21 cellular contexts compared by ENCODE assay signal in the genomic region with DNA sequence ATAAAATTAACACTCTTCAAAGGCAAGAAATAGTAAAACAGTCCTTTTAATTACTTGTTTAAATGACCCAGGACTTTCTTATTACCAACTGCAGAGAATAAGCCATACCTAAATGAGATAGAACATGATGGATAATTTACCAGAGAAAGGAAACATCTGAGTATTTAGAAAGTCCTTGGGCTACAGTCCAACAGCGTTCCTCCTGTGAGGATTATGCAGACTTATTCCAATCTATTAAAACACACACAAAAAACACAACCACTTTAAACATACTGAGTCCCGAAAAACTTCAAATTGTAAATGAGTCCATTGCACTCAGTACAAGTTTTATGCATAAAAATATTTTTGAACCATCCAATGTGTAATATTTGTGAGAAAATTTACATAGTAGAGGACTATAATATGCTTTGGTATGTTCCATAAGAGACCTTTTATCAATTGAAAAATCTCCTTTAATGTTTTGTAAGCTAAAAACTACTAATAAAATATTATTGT.
DNase-seq lines count a peak whose midpoint lies in the region; FAIRE-seq and TF ChIP-seq lines count a peak whose summit lies in the region.
"Had no signal": no experiment of that assay in that cellular context is flagged by ENCODE, and none has a peak within 500 bp of the region (broad histone marks: within the 10 kb centered on the region; RNA-seq: fewer than 3 reads in every experiment).

No MANE protein-coding gene starts in this region.

- H3K4me1 Mint-ChIP-seq in activated CD4-positive, alpha-beta memory T cell treated with anti-CD3 and anti-CD28 coated beads for 36 hours (ENCODE audit: low read depth) = peaks cover 15% of the 10 kb centered on the region
- H3K4me1 Mint-ChIP-seq: B cell had no signal

- DNase-seq in D721Med (ENCODE audit: insufficient read length, low spot score) = no peak
- DNase-seq in amniotic epithelial cell (ENCODE audit: low read depth) = peak; percentile 24
- DNase-seq in ovary = peak in 3 of 5 donors; percentile 31 to 39 (median 35)
- DNase-seq in testis = peak; percentile 73
- DNase-seq in NCI-H748 treated with DMSO at 0.1 percent for 48 hours (lab: John Stamatoyannopoulos, UW) = no peak
- no peak for DNase-seq in Ammon's horn (ENCODE audit: low spot score)
- DNase-seq in activated CD4-positive, alpha-beta memory T cell treated with anti-CD3 and anti-CD28 coated beads for 36 hours = no peak
- DNase-seq: 8988T; ACHN; C1 segment of cervical spinal cord; Calu3; CD4-positive, alpha-beta T cell; DMS153; DMS79 treated with DMSO at 0.1 percent for 48 hours; EL; H7; IMR-90 had no signal

- H3K27me3 ChIP-seq in ovary (no peaks in the 10 kb centered on the region), testis (no peaks in the 10 kb centered on the region)

- H3K4me3 ChIP-seq in ovary (no peak overlapping the region), testis (no peak overlapping the region)
- H3K4me3 ChIP-seq: GM23338 had no signal

- H3K9me3 ChIP-seq in ovary (no peaks in the 10 kb centered on the region), testis (no peaks in the 10 kb centered on the region)

- 2 to 9% (median 5%) methylated on average over 2 of the region's 2 CpGs for WGBS in ovary, 3 donors
- WGBS in testis, 2 donors = 31 to 40% methylated on average over 2 of the region's 2 CpGs

- POLR2A ChIA-PET in activated CD4-positive, alpha-beta memory T cell treated with anti-CD3 and anti-CD28 coated beads for 36 hours (lab: Charles Lee) = no interaction called here

- no peaks in the 10 kb centered on the region for H3K9me3 Mint-ChIP-seq in activated CD4-positive, alpha-beta memory T cell treated with anti-CD3 and anti-CD28 coated beads for 36 hours
- H3K9me3 Mint-ChIP-seq: CD4-positive, alpha-beta T cell; GM23338 had no signal

- no peak overlapping the region for H3K27ac Mint-ChIP-seq in activated CD4-positive, alpha-beta memory T cell treated with anti-CD3 and anti-CD28 coated beads for 36 hours
- H3K27ac Mint-ChIP-seq: B cell; CD4-positive, alpha-beta T cell; GM23338 had no signal

- intact Hi-C loops in ovary (cut with DNase I) = no loop called here
- intact Hi-C loops in testis (cut with DNase I; ENCODE audit: low total_unique reads) = no loop called here
- intact Hi-C loops in activated CD4-positive, alpha-beta memory T cell treated with anti-CD3 and anti-CD28 coated beads for 36 hours (cut with micrococcal nuclease) = no loop called here

- TF ChIP-seq CTCF in D721Med (IDR thresholded peaks at IDR 0.05; ENCODE audit: insufficient read depth, missing control alignments) = no peak
- TF ChIP-seq CTCF in ovary (IDR thresholded peaks at IDR 0.05) = no peak
- no peak for TF ChIP-seq CTCF in testis (IDR thresholded peaks at IDR 0.05)

- FAIRE-seq in D721Med (lab: Jason Lieb, UNC) = peak; percentile 56
- FAIRE-seq: G401.6, GM12891 had no signal

- no peak overlapping the region for H3K4me3 Mint-ChIP-seq in activated CD4-positive, alpha-beta memory T cell treated with anti-CD3 and anti-CD28 coated beads for 36 hours
- H3K4me3 Mint-ChIP-seq: B cell; CD4-positive, alpha-beta T cell; GM23338 had no signal

- no peak overlapping the region for H3K27ac ChIP-seq in ovary
- no peak overlapping the region for H3K27ac ChIP-seq in testis

- H3K36me3 ChIP-seq in ovary (no peaks in the 10 kb centered on the region), testis (ENCODE audit: low read depth, missing control alignments) (no peaks in the 10 kb centered on the region)

- no peak for TF ChIP-seq EP300 in ovary (IDR thresholded peaks at IDR 0.05)

- CTCF ChIA-PET in activated CD4-positive, alpha-beta memory T cell treated with anti-CD3 and anti-CD28 coated beads for 36 hours (lab: Charles Lee) = no interaction called here

- TF ChIP-seq POLR2A in ovary (IDR thresholded peaks at IDR 0.05) (no peak), testis (IDR thresholded peaks at IDR 0.05) (no peak)

- H3K27me3 Mint-ChIP-seq in activated CD4-positive, alpha-beta memory T cell treated with anti-CD3 and anti-CD28 coated beads for 36 hours = no peaks in the 10 kb centered on the region
- H3K27me3 Mint-ChIP-seq: B cell; CD4-positive, alpha-beta T cell had no signal

- H3K4me1 ChIP-seq in ovary (ENCODE audit: insufficient read depth) (peaks cover 4% of the 10 kb centered on the region), testis (peaks cover 21% of the 10 kb centered on the region)

- no peaks in the 10 kb centered on the region for H3K36me3 Mint-ChIP-seq in activated CD4-positive, alpha-beta memory T cell treated with anti-CD3 and anti-CD28 coated beads for 36 hours

Comparison
In these comparisons a context has a peak if more than half of its experiments do, and no peak if none do; other contexts are left out.
1. DNase-seq: peak in amniotic epithelial cell (single experiment), ovary (3 of 5) and testis (single experiment); none in D721Med (single experiment), NCI-H748 treated with DMSO at 0.1 percent for 48 hours (single experiment), Ammon's horn (single experiment) and activated CD4-positive, alpha-beta memory T cell treated with anti-CD3 and anti-CD28 coated beads for 36 hours (single experiment).